ENCODE assay signal across 7 cellular contexts in the genomic region with DNA sequence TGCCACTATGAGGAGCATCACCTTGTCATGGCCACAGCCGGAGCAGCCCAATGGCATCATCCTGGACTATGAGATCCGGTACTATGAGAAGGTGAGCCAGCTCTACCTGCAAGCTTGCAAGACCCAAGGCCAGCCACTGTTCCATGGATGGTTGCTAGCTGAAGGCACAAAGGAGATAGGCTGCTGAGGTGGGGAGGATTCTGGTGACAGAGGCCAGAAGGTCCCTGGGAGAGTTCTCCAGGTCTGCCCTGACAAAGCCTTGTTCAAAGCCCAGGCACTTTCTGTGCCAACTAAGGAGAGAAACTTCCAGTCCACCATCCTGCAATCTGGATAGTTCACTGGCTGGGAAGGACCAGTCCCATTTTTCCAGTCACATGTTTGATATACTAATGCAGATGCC.
"Had no signal": no experiment of that assay in that cellular context is flagged by ENCODE, and none has a peak within 500 bp of the region (broad histone marks: within the 10 kb centered on the region; RNA-seq: fewer than 3 reads in every experiment).

No MANE protein-coding gene starts in this region.

- FAIRE-seq: G401.6, GM12878, GM12892, GM18507, GM19239 had no signal

- H3K4me3 ChIP-seq: GM12878 had no signal

- ATAC-seq: GM12878 had no signal

- DNase-seq: GDM1, GF-D8 had no signal
